In the genomic region with DNA sequence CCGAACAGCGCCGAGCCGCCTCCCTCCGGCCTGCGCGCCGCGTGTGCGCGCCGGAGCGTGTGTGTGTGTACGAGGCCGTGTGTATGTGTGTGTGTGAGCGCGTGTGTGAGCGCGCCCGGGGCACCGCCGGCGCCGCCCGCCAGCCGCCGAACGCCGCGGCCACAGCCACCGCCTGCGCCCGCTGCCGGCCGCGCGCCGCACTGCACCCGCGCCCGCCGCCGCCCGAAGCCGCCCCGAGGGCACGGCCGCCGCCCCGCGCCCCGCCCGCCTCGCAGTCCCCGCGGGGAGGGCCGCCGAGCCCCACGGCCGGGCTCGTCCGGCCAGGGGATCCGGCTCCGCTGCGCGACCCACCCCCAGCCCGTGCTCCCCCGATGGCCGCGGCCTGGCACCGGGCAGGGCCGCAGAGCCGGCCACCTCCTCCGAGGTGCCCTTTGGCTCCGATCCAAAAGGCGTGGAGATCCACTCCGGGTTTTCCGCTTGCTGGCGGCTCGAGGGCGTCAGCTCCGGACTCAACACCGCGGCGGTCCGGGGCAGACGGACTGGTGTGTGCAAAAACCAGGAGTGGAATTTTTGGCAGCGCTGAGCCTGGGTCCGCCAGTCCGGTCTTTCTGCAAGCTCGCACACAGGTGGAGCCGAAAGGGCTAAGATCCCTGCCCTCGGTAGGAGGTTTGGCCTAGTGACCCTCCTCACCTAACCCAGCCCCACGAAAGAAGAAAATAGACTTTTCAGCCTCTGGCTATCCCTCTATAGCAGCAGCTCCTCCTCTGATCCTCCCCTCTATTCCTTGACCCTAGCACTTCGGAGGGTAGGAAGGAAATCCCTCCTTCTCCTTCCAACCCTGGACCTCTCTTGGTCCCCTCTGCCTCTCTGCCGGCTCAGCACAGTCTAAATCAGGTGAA, we compare ENCODE assay signal across 8 cellular contexts.
DNase-seq lines count a peak whose midpoint lies in the region; ATAC-seq and TF ChIP-seq lines count a peak whose summit lies in the region.

Gene SYT7, minus strand, starts transcription at position 47 of the 899 bp plus-strand sequence. CDS start 256 bp downstream, outside the sequence.

- ATAC-seq in GM19043 (IDR thresholded peaks at IDR 0.05; ENCODE audit: low read depth, unreplicated experiment) (peak; percentile 75), HG03378 (IDR thresholded peaks at IDR 0.05; ENCODE audit: unreplicated experiment) (peak; percentile 82)

- DNase-seq in AG09319 (ENCODE audit: extremely low read depth, low read depth): peak; percentile 95
- DNase-seq in NCI-H446 (lab: John Stamatoyannopoulos, UW): peak; percentile 95 to 98
- DNase-seq in activated CD4-positive, CD25-positive, alpha-beta regulatory T cell treated with anti-CD3 and anti-CD28 coated beads, Interleukin-2, amount 50 U/mL, for 72 hours: peak; percentile 96
- DNase-seq in cerebellar nuclear complex (lab: John Stamatoyannopoulos, UW): peak; percentile 49 to 78
- DNase-seq in islet precursor cell: peak; percentile 98
- peak; percentile 98 for DNase-seq in stimulated activated CD4-positive, alpha-beta T cell treated with anti-CD3 and anti-CD28 coated beads, Interleukin-12 subunit alpha, Interleukin-12 subunit beta, amount 100 ng/mL, for 4 hours

- no peak; the same call in 1 of the 2 replicates for TF ChIP-seq CTCF in AG09319 (IDR thresholded peaks at IDR 0.05; ENCODE audit: low read depth, low read length)

Comparison
In these comparisons a context has a peak if more than half of its experiments do, and no peak if none do; other contexts are left out.
1. Peak in every context shown above with its lines: DNase-seq and ATAC-seq.